ENCODE assay signal across 8 cellular contexts in genomic region chr5:54520438-54520846, GRCh38. TPM values are rescaled to one million over a fixed set of nuclear protein-coding genes. Genes with fewer than 3 reads are reported as not detected.
DNase-seq lines count a peak whose midpoint lies in the region; ATAC-seq and TF ChIP-seq lines count a peak whose summit lies in the region.

No MANE protein-coding gene starts in this region.

- POLR2A ChIA-PET in HEK293 (lab: Yijun Ruan, JAX) = no interaction called here

- H3K9ac ChIP-seq in SK-N-MC (ENCODE audit: insufficient read length) = peak overlapping the region; percentile 98

- H3K9me3 Mint-ChIP-seq in neural crest cell = no peaks in the 10 kb centered on the region

- H3K4me1 ChIP-seq in HEK293 (ENCODE audit: control insufficient read depth, insufficient read depth, low read length) (peaks cover 17% of the 10 kb centered on the region), esophagus (ENCODE audit: control insufficient read depth in 2 of 2, insufficient read depth in 2 of 2, low read length in 1 of 2) (peaks cover 11 to 25% of the 10 kb centered on the region in 2 donors)

- WGBS in esophagus, 2 donors = 11 to 15% methylated on average over 7 of the region's 7 CpGs

- ATAC-seq in HG03139 (IDR thresholded peaks at IDR 0.05; ENCODE audit: unreplicated experiment) (no peak), GM21619 (IDR thresholded peaks at IDR 0.05; ENCODE audit: unreplicated experiment) (no peak)

- H3K36me3 ChIP-seq in HEK293 (ENCODE audit: control insufficient read depth in 2 of 2, insufficient read depth in 1 of 2, low read length in 2 of 2) (peaks cover 4 to 10% of the 10 kb centered on the region in 2 experiments; a peak in 2 of 3 replicates), SK-N-MC (ENCODE audit: insufficient read depth, low read length) (peaks cover 72% of the 10 kb centered on the region), esophagus (ENCODE audit: control insufficient read depth in 2 of 2, insufficient read depth in 2 of 2, low read length in 1 of 2) (peaks cover 0 to 6% of the 10 kb centered on the region in 2 donors)

- no peak for TF ChIP-seq CTCF in HEK293 (tag by site-specific recombination; IDR thresholded peaks at IDR 0.05)
- TF ChIP-seq CTCF in neural crest cell (conservative IDR thresholded peaks at IDR 0.05) = no peak

- DNase-seq in SK-N-MC (ENCODE audit: low read depth, low spot score) = no peak
- no peak for DNase-seq in neural crest cell (ENCODE audit: low read depth, low spot score)
- DNase-seq in NCI-H1436 treated with DMSO at 0.1 percent for 48 hours (lab: John Stamatoyannopoulos, UW) = no peak
- no peak for DNase-seq in NCI-H345 treated with DMSO at 0.1 percent for 48 hours (lab: John Stamatoyannopoulos, UW; ENCODE audit: unreplicated experiment)

- no peak overlapping the region for H3K27ac ChIP-seq in HEK293 (ENCODE audit: extremely low read depth, low read depth, low read length)
- H3K27ac ChIP-seq in SK-N-MC = peak overlapping the region; percentile 97
- peak overlapping the region; percentile 56 to 61 for H3K27ac ChIP-seq in esophagus (ENCODE audit: low read depth in 2 of 2, low read length in 1 of 2)

- H3K27me3 Mint-ChIP-seq in neural crest cell (ENCODE audit: low read depth) = no peaks in the 10 kb centered on the region

- CTCF ChIA-PET in HEK293 (lab: Yijun Ruan, JAX) = no interaction called here

- peaks cover 47% of the 10 kb centered on the region for H3K4me1 Mint-ChIP-seq in neural crest cell

- peak overlapping the region; percentile 34 for H3K4me3 ChIP-seq in HEK293 (ENCODE audit: low read depth, low read length)
- H3K4me3 ChIP-seq in SK-N-MC = peak overlapping the region; percentile 98
- peak overlapping the region; percentile 58 to 82 for H3K4me3 ChIP-seq in esophagus (ENCODE audit: low read depth in 1 of 2, low read length in 2 of 2)

- H3K27me3 ChIP-seq in esophagus (ENCODE audit: control insufficient read depth in 1 of 2, insufficient read depth in 2 of 2, low read length in 2 of 2) = no peaks in the 10 kb centered on the region

- H3K9me3 ChIP-seq in HEK293 (ENCODE audit: control insufficient read depth, insufficient read depth, low read depth, low read length) (no peaks in the 10 kb centered on the region), SK-N-MC (ENCODE audit: low read depth, low read length) (no peaks in the 10 kb centered on the region), esophagus (ENCODE audit: control insufficient read depth in 2 of 2, insufficient read depth in 1 of 2, low read depth in 1 of 2, low read length in 1 of 2) (peaks cover 0 to 5% of the 10 kb centered on the region in 2 donors)

- peak overlapping the region; percentile 87 for H3K4me3 Mint-ChIP-seq in neural crest cell

- no peak overlapping the region for H3K27ac Mint-ChIP-seq in neural crest cell (ENCODE audit: unreplicated experiment)

- peaks cover 5% of the 10 kb centered on the region for H3K36me3 Mint-ChIP-seq in neural crest cell (ENCODE audit: low read depth)

TF ChIP-seq in HEK293, 187 proteins besides CTCF, POLR2A, EP300 and RAD21:
- TF ChIP-seq FEZF1 (tag by site-specific recombination; IDR thresholded peaks at IDR 0.05) (0 out of 2 replicates have a peak, but pooled peaks have one; percentile 19), ZNF837 (tag by site-specific recombination; IDR thresholded peaks at IDR 0.05) (no peak), ZNF600 (tag by site-specific recombination; IDR thresholded peaks at IDR 0.05) (peak; percentile 57; the same call in 1 of the 2 replicates), ZNF366 (tag by site-specific recombination; conservative IDR thresholded peaks at IDR 0.05) (peak; percentile 30; the same call in 1 of the 2 replicates), ZNF416 (tag by site-specific recombination; IDR thresholded peaks at IDR 0.05) (no peak), ZNF184 (tag by site-specific recombination; IDR thresholded peaks at IDR 0.05) (no peak), ZNF626 (tag by site-specific recombination; IDR thresholded peaks at IDR 0.05) (no peak), PRDM1 (tag by site-specific recombination; IDR thresholded peaks at IDR 0.05) (peak; percentile 87), WT1 (tag by site-specific recombination; IDR thresholded peaks at IDR 0.05) (no peak), EGR2 (tag by site-specific recombination; IDR thresholded peaks at IDR 0.05; ENCODE audit: low read depth) (peak; percentile 21; the same call in 1 of the 2 replicates), ZFHX2 (tag by site-specific recombination; conservative IDR thresholded peaks at IDR 0.05) (peak; percentile 37; the same call in 1 of the 2 replicates), ZNF214 (tag by site-specific recombination; IDR thresholded peaks at IDR 0.05; ENCODE audit: borderline replicate concordance) (no peak), ZNF621 (tag by site-specific recombination; IDR thresholded peaks at IDR 0.05) (no peak), YY2 (tag by site-specific recombination; IDR thresholded peaks at IDR 0.05) (no peak), ZNF239 (tag by site-specific recombination; IDR thresholded peaks at IDR 0.05) (no peak)
- TF ChIP-seq, protein P1, sequence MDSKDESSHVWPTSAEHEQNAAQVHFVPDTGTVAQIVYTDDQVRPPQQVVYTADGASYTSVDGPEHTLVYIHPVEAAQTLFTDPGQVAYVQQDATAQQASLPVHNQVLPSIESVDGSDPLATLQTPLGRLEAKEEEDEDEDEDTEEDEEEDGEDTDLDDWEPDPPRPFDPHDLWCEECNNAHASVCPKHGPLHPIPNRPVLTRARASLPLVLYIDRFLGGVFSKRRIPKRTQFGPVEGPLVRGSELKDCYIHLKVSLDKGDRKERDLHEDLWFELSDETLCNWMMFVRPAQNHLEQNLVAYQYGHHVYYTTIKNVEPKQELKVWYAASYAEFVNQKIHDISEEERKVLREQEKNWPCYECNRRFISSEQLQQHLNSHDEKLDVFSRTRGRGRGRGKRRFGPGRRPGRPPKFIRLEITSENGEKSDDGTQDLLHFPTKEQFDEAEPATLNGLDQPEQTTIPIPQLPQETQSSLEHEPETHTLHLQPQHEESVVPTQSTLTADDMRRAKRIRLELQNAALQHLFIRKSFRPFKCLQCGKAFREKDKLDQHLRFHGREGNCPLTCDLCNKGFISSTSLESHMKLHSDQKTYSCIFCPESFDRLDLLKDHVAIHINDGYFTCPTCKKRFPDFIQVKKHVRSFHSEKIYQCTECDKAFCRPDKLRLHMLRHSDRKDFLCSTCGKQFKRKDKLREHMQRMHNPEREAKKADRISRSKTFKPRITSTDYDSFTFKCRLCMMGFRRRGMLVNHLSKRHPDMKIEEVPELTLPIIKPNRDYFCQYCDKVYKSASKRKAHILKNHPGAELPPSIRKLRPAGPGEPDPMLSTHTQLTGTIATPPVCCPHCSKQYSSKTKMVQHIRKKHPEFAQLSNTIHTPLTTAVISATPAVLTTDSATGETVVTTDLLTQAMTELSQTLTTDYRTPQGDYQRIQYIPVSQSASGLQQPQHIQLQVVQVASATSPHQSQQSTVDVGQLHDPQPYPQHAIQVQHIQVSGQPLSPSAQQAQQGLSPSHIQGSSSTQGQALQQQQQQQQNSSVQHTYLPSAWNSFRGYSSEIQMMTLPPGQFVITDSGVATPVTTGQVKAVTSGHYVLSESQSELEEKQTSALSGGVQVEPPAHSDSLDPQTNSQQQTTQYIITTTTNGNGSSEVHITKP (tag by site-specific recombination; IDR thresholded peaks at IDR 0.05) = peak; percentile 76
- TF ChIP-seq, protein P2, sequence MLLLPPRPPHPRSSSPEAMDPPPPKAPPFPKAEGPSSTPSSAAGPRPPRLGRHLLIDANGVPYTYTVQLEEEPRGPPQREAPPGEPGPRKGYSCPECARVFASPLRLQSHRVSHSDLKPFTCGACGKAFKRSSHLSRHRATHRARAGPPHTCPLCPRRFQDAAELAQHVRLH (tag by site-specific recombination; IDR thresholded peaks at IDR 0.05) = no peak
- TF ChIP-seq, protein P3, sequence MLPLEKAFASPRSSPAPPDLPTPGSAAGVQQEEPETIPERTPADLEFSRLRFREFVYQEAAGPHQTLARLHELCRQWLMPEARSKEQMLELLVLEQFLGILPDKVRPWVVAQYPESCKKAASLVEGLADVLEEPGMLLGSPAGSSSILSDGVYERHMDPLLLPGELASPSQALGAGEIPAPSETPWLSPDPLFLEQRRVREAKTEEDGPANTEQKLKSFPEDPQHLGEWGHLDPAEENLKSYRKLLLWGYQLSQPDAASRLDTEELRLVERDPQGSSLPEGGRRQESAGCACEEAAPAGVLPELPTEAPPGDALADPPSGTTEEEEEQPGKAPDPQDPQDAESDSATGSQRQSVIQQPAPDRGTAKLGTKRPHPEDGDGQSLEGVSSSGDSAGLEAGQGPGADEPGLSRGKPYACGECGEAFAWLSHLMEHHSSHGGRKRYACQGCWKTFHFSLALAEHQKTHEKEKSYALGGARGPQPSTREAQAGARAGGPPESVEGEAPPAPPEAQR (tag by site-specific recombination; IDR thresholded peaks at IDR 0.05) = no peak

RNA-seq across cellular contexts. Expression of gene SNX18, which starts 2.9 kb away (rescaled TPM):
- polyA plus RNA-seq in esophagus = 1 to 10 TPM; 3.7 to 6.6 TPM
- 19.4 and 21.3 TPM in 2 replicates for total RNA-seq in neural crest cell

Comparison
In these comparisons a context has a peak if more than half of its experiments do, and no peak if none do; other contexts are left out.
1. H3K4me3 ChIP-seq: peak in every context shown above with its lines; median percentile 98 in SK-N-MC; 70 in esophagus; 34 in HEK293.